Comparison of ENCODE assay signal across 15 cellular contexts in genomic region chr2:197322143-197322542, GRCh38.
"Had no signal": no experiment of that assay in that cellular context is flagged by ENCODE, and none has a peak within 500 bp of the region (broad histone marks: within the 10 kb centered on the region; RNA-seq: fewer than 3 reads in every experiment).

No MANE protein-coding gene starts in this region.

- H3K4me1 ChIP-seq: esophagus muscularis mucosa, parathyroid adenoma, vagina had no signal

- ATAC-seq: SK-N-SH treated with all-trans-retinoic acid at 6 μM for 48 hours had no signal

- DNase-seq: activated B cell treated with CpG ODN at 0.5 μM for 24 hours; activated CD4-positive, alpha-beta T cell treated with anti-CD3 and anti-CD28 coated beads, Interleukin-2, amount 50 U/mL, for 4 hours; activated naive CD4-positive, alpha-beta T cell treated with anti-CD3 and anti-CD28 coated beads, Interleukin-2, amount 10 ng/mL, durations not matched to agents 7 days and 5 days; amygdala; cortex of kidney; effector CD4-positive, alpha-beta T cell; stimulated activated CD4-positive, alpha-beta T cell treated with anti-CD3 and anti-CD28 coated beads, Interleukin-1b, Interleukin-23, amount 100 ng/mL, for 48 hours; substantia nigra had no signal

- H3K9me3 ChIP-seq: esophagus muscularis mucosa, tibial nerve, vagina had no signal

- H3K27ac ChIP-seq: esophagus muscularis mucosa, parathyroid adenoma, tibial nerve, vagina had no signal

- H3K4me1 Mint-ChIP-seq: brain had no signal

- H3K27ac Mint-ChIP-seq: brain had no signal

- H3K36me3 Mint-ChIP-seq: brain had no signal

- H3K4me3 Mint-ChIP-seq: brain had no signal

- H3K9me3 Mint-ChIP-seq: activated B cell treated with CpG ODN at 0.5 μM for 24 hours; activated naive CD4-positive, alpha-beta T cell treated with anti-CD3 and anti-CD28 coated beads, Interleukin-2, amount 10 ng/mL, durations not matched to agents 7 days and 5 days; brain had no signal

- H3K27me3 ChIP-seq: tibial nerve, vagina had no signal

- H3K4me3 ChIP-seq: esophagus muscularis mucosa, lung, tibial nerve, vagina had no signal

- H3K36me3 ChIP-seq: esophagus muscularis mucosa, tibial nerve, vagina had no signal

- H3K27me3 Mint-ChIP-seq: activated B cell treated with CpG ODN at 0.5 μM for 24 hours; activated naive CD4-positive, alpha-beta T cell treated with anti-CD3 and anti-CD28 coated beads, Interleukin-2, amount 10 ng/mL, durations not matched to agents 7 days and 5 days had no signal
